8 cellular contexts compared by ENCODE assay signal in the genomic region with DNA sequence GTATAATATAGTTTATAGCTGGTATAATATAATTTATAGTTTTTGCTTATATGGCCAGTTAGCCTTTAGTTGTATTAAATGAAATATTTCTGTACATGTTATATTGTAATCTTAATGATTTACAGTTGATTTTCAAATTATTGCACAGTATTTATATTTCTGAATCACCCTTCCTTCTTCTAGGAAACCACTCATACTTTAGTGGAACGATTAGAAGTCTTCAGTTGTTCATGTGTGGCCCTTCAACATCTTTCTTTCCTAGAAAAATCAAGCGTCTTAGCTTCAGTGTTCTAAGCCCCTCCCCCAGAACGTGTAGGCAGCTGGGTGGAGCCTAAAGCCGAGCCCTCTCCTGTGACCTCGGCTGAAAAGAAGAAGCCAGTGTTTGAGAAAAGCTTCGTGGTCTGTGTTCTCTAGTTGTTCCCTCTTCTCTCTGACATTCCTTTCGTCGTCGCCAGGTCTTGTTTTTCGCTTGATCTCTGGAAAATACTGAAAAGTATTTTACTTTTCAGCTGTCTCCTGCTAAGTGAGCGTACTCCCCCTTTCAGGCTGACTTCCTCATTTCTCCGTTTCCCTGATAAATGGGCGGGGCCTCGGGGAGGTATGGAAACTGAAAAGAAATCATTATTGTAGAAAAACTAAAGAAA. TPM values are rescaled to one million over a fixed set of nuclear protein-coding genes. Genes with fewer than 3 reads are reported as not detected.
DNase-seq lines count a peak whose midpoint lies in the region; FAIRE-seq and TF ChIP-seq lines count a peak whose summit lies in the region.

C4orf33 (plus strand) TSS at position 342 of the 644 bp plus-strand sequence. CDS start 6,459 bp downstream, outside the sequence.

- 2% methylated on average over 14 of the region's 14 CpGs for WGBS in sigmoid colon, 2 donors

- intact Hi-C loops in sigmoid colon (cut with DNase I), result no loop called here

- no peak for TF ChIP-seq POLR2A in sigmoid colon (IDR thresholded peaks at IDR 0.05)

- no peaks in the 10 kb centered on the region for H3K9me3 Mint-ChIP-seq in T-helper 2 cell treated with Interferon-gamma antibody and Interleukin-4, amounts not matched to agents 5 μg/mL and 100 μg/mL, for 36 hours

- peak within 1 kb of the TSS; percentile 72 to 80 (median 76) for H3K27ac ChIP-seq in sigmoid colon

- no peak for TF ChIP-seq EP300 in sigmoid colon (IDR thresholded peaks at IDR 0.05)

- H3K9me3 ChIP-seq in HAP-1 (no peaks in the 10 kb centered on the region), MG63 (no peaks in the 10 kb centered on the region), sigmoid colon (no peaks in the 10 kb centered on the region)

- in situ Hi-C loops in HAP-1 (cut with MboI; ENCODE audit: low sequenced_read_pairs) (no loop called here), astrocyte of the spinal cord (cut with HindIII; ENCODE audit: low sequenced_read_pairs) (no loop called here)

- peak within 1 kb of the TSS; percentile 95 for H3K27ac Mint-ChIP-seq in T-helper 2 cell treated with Interferon-gamma antibody and Interleukin-4, amounts not matched to agents 5 μg/mL and 100 μg/mL, for 36 hours

- peaks cover 29% of the 10 kb centered on the region for H3K4me1 Mint-ChIP-seq in T-helper 2 cell treated with Interferon-gamma antibody and Interleukin-4, amounts not matched to agents 5 μg/mL and 100 μg/mL, for 36 hours (ENCODE audit: low read depth)

- TF ChIP-seq CTCF in GM06990 (IDR thresholded peaks at IDR 0.05; ENCODE audit: insufficient read depth, low read length, poor library complexity, severe bottlenecking), result no peak
- no peak for TF ChIP-seq CTCF in astrocyte of the spinal cord (IDR thresholded peaks at IDR 0.05; ENCODE audit: low read depth, low read length)
- no peak for TF ChIP-seq CTCF in sigmoid colon (IDR thresholded peaks at IDR 0.05)
- TF ChIP-seq CTCF in D721Med (IDR thresholded peaks at IDR 0.05; ENCODE audit: insufficient read depth, missing control alignments), result no peak

- H3K4me1 ChIP-seq in HAP-1, result peaks cover 9% of the 10 kb centered on the region
- peaks cover 0 to 24% (median 18%) of the 10 kb centered on the region in 4 donors for H3K4me1 ChIP-seq in sigmoid colon

- peak; percentile 43 for DNase-seq in GM06990 (ENCODE audit: extremely low read depth, insufficient read length)
- peak; percentile 68 to 86 for DNase-seq in HAP-1 (ENCODE audit: low spot score in 2 of 2)
- peak; percentile 55 for DNase-seq in MG63
- DNase-seq in T-helper 2 cell treated with Interferon-gamma antibody and Interleukin-4, amounts not matched to agents 5 μg/mL and 100 μg/mL, for 36 hours (ENCODE audit: low spot score), result peak; percentile 75
- DNase-seq in astrocyte of the spinal cord (ENCODE audit: low read depth, low spot score), result peak; percentile 83
- DNase-seq in hypothalamus (lab: John Stamatoyannopoulos, UW), result peak in 44 of 51 donors; percentile 1 to 86 (median 40)
- peak; percentile 81 for DNase-seq in sigmoid colon
- DNase-seq in D721Med (ENCODE audit: insufficient read length, low spot score), result no peak

- H3K36me3 Mint-ChIP-seq in T-helper 2 cell treated with Interferon-gamma antibody and Interleukin-4, amounts not matched to agents 5 μg/mL and 100 μg/mL, for 36 hours (ENCODE audit: low read depth), result peaks cover 6% of the 10 kb centered on the region

- H3K4me3 Mint-ChIP-seq in T-helper 2 cell treated with Interferon-gamma antibody and Interleukin-4, amounts not matched to agents 5 μg/mL and 100 μg/mL, for 36 hours, result peak within 1 kb of the TSS; percentile 36

- H3K27me3 ChIP-seq in GM06990 (replicated peaks; ENCODE audit: control insufficient read depth, insufficient read depth, low read length), result no peaks in the 10 kb centered on the region
- no peaks in the 10 kb centered on the region for H3K27me3 ChIP-seq in HAP-1 (ENCODE audit: low read depth)
- H3K27me3 ChIP-seq in MG63, result no peaks in the 10 kb centered on the region
- no peaks in the 10 kb centered on the region for H3K27me3 ChIP-seq in sigmoid colon

- H3K36me3 ChIP-seq in GM06990 (ENCODE audit: control insufficient read depth, insufficient read depth, low read length) (no peaks in the 10 kb centered on the region), HAP-1 (replicated peaks) (no peaks in the 10 kb centered on the region), MG63 (no peaks in the 10 kb centered on the region), sigmoid colon (no peaks in the 10 kb centered on the region)

- FAIRE-seq in D721Med (lab: Jason Lieb, UNC), result no peak

- H3K27me3 Mint-ChIP-seq in T-helper 2 cell treated with Interferon-gamma antibody and Interleukin-4, amounts not matched to agents 5 μg/mL and 100 μg/mL, for 36 hours (ENCODE audit: low read depth), result no peaks in the 10 kb centered on the region

- H3K4me3 ChIP-seq in GM06990 (replicated peaks; ENCODE audit: low read depth, low read length), result peak within 1 kb of the TSS; percentile 74
- peak within 1 kb of the TSS; percentile 50 for H3K4me3 ChIP-seq in HAP-1
- peak within 1 kb of the TSS; percentile 74 for H3K4me3 ChIP-seq in MG63
- H3K4me3 ChIP-seq in astrocyte of the spinal cord (ENCODE audit: low read depth, low read length), result peak within 1 kb of the TSS; percentile 64
- peak within 1 kb of the TSS; percentile 50 to 59 (median 52) for H3K4me3 ChIP-seq in sigmoid colon

RNA-seq across cellular contexts. Expression of gene C4orf33, which starts in this region (rescaled TPM):
- 3.6 and 3.9 TPM in 2 replicates for total RNA-seq in MG63 (2014; rRNA removed; shearing (Covaris generic); ENCODE audit: low replicate concordance)
- 10 to 100 TPM in 1 of 4 donors, 1 to 10 TPM in 3; 3.9 to 10.7 (median 4.2) TPM for total RNA-seq in sigmoid colon
- polyA plus RNA-seq in sigmoid colon, result 10 to 100 TPM; 11.4 to 37.2 (median 30.6) TPM
